19 cellular contexts compared by ENCODE assay signal in the genomic region with DNA sequence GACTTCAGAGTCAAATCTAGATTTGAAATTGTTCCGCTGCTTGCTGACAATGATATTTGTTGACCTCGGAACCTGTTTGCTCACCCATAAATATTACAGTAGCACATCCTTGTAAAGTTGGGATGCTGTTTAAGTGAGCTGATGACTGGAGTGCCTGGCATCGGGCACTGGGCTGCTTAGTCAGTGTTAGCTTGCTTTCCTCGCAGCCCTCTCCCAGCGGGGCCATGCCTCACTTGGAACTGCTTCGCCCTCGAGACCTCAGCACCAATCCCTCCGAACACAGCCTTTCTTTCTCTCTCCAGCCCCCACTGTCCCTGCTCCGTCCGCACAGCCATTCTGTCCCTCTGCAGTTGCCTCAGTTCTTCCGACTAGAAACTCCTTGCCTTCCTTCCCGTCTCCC. TPM values are rescaled to one million over a fixed set of nuclear protein-coding genes. Genes with fewer than 3 reads are reported as not detected.
DNase-seq lines count a peak whose midpoint lies in the region; ATAC-seq and TF ChIP-seq lines count a peak whose summit lies in the region.
"Had no signal": no experiment of that assay in that cellular context is flagged by ENCODE, and none has a peak within 500 bp of the region (broad histone marks: within the 10 kb centered on the region; RNA-seq: fewer than 3 reads in every experiment).

No MANE protein-coding gene starts in this region.

- no peak overlapping the region for H2BK5ac ChIP-seq in H9 (ENCODE audit: insufficient read length, low read length)

- no peak overlapping the region for H3K4ac ChIP-seq in H9 (ENCODE audit: low read depth, low read length)

- no peak overlapping the region for H2BK20ac ChIP-seq in H9 (ENCODE audit: low read depth, low read length, poor library complexity, severe bottlenecking)

- H3K18ac ChIP-seq in H9 (ENCODE audit: insufficient read length, low read depth, low read length) = no peak overlapping the region

- H3K9me3 Mint-ChIP-seq in CD4-positive, CD25-positive, alpha-beta regulatory T cell = peaks cover 0 to 1% (median 0%) of the 10 kb centered on the region in 7 donors
- H3K9me3 Mint-ChIP-seq in H9 (no peaks in the 10 kb centered on the region), activated B cell treated with CpG ODN at 0.5 μM for 24 hours (no peaks in the 10 kb centered on the region), neural progenitor cell (no peaks in the 10 kb centered on the region)

- intact Hi-C loops in activated B cell treated with CpG ODN at 0.5 μM for 24 hours (cut with micrococcal nuclease) = no loop called here
- intact Hi-C loops in mammary epithelial cell (cut with micrococcal nuclease) = no loop called here
- intact Hi-C loops in esophagus squamous epithelium (cut with DNase I) = no loop called here

- no peak overlapping the region for H3K9ac ChIP-seq in H9 (ENCODE audit: extremely low read depth, insufficient read length, low read length)
- H3K9ac ChIP-seq in mammary epithelial cell (ENCODE audit: insufficient read depth, low read length) = no peak overlapping the region
- H3K9ac ChIP-seq in neural progenitor cell = no peak overlapping the region

- no peak overlapping the region for H3K23ac ChIP-seq in H9 (ENCODE audit: insufficient read length, low read depth, low read length)

- no peaks in the 10 kb centered on the region for H3K79me1 ChIP-seq in H9 (ENCODE audit: insufficient read depth, low read depth, low read length, poor library complexity, severe bottlenecking)

- no peak overlapping the region for H2BK120ac ChIP-seq in H9 (ENCODE audit: low read depth, low read length, poor library complexity, severe bottlenecking)

- peaks cover 0 to 16% (median 5%) of the 10 kb centered on the region in 4 donors for H3K4me1 Mint-ChIP-seq in CD4-positive, CD25-positive, alpha-beta regulatory T cell
- H3K4me1 Mint-ChIP-seq in H9 (peaks cover 3 to 6% of the 10 kb centered on the region in 2 experiments; a peak in 3 of 4 replicates), activated B cell treated with CpG ODN at 0.5 μM for 24 hours (peaks cover 23% of the 10 kb centered on the region), neural progenitor cell (no peaks in the 10 kb centered on the region)

- H3K4me3 ChIP-seq in CD4-positive, CD25-positive, alpha-beta regulatory T cell (ENCODE audit: low read depth, low read length) = no peak overlapping the region
- no peak overlapping the region for H3K4me3 ChIP-seq in mammary epithelial cell (replicated peaks in 1 of 3; ENCODE audit: insufficient read depth in 1 of 3, low read depth in 2 of 3, low read length in 3 of 3)
- H3K4me3 ChIP-seq in neural progenitor cell = no peak overlapping the region
- no peak overlapping the region for H3K4me3 ChIP-seq in esophagus squamous epithelium
- H3K4me3 ChIP-seq: PC-9, SK-N-MC had no signal

- no peaks in the 10 kb centered on the region for H3F3A ChIP-seq in neural progenitor cell (ENCODE audit: low read depth)

- no peak overlapping the region for H2AFZ ChIP-seq in H9 (ENCODE audit: low read length)
- H2AFZ ChIP-seq in mammary epithelial cell (ENCODE audit: low read depth, low read length) = no peak overlapping the region
- H2AFZ ChIP-seq in neural progenitor cell (replicated peaks) = no peak overlapping the region
- H2AFZ ChIP-seq: PC-9 had no signal

- no peak overlapping the region for H2AK5ac ChIP-seq in H9 (ENCODE audit: insufficient read length, low read length)

- in situ Hi-C loops in mammary epithelial cell (cut with MboI; ENCODE audit: low sequenced_read_pairs in 2 of 2) = no loop called here

- no peaks in the 10 kb centered on the region for H3K27me3 Mint-ChIP-seq in CD4-positive, CD25-positive, alpha-beta regulatory T cell
- H3K27me3 Mint-ChIP-seq in H9 (ENCODE audit: low read depth) (peaks cover 2% of the 10 kb centered on the region; the same call in 1 of the 2 replicates), activated B cell treated with CpG ODN at 0.5 μM for 24 hours (no peaks in the 10 kb centered on the region), neural progenitor cell (ENCODE audit: insufficient read depth, low read depth) (peaks cover 5% of the 10 kb centered on the region)

- TF ChIP-seq CTCF in H9 (conservative IDR thresholded peaks at IDR 0.05) = no peak
- no peak for TF ChIP-seq CTCF in activated B cell treated with CpG ODN at 0.5 μM for 24 hours (IDR thresholded peaks at IDR 0.05)
- TF ChIP-seq CTCF in mammary epithelial cell (conservative IDR thresholded peaks at IDR 0.05 in 1 of 2, IDR thresholded peaks at IDR 0.05 in 1 of 2; ENCODE audit: extremely low read depth in 1 of 2, insufficient read depth in 1 of 2, low read depth in 1 of 2, low read length in 2 of 2) = no peak
- no peak for TF ChIP-seq CTCF in neural progenitor cell (IDR thresholded peaks at IDR 0.05)
- no peak for TF ChIP-seq CTCF in esophagus squamous epithelium (IDR thresholded peaks at IDR 0.05)

- no peak overlapping the region for H2BK15ac ChIP-seq in H9 (ENCODE audit: low read depth, low read length)

- H3K23me2 ChIP-seq in H9 (ENCODE audit: insufficient read length, low read depth, low read length, poor library complexity, severe bottlenecking) = no peaks in the 10 kb centered on the region

- dilution Hi-C loops in mammary epithelial cell (cut with HindIII; ENCODE audit: low sequenced_read_pairs) = no loop called here

- no CpG with 5 or more reads among the region's 12 CpGs for WGBS in H9 (ENCODE audit: extremely low coverage, insufficient read length, low lambda C conversion rate)
- 95% methylated on average over 11 of the region's 12 CpGs for whole genome bisulfite sequencing in mammary epithelial cell (ENCODE audit: low coverage, missing lambda C conversion rate)
- 86 to 93% methylated on average over 12 of the region's 12 CpGs for WGBS in esophagus squamous epithelium, 2 donors

- H4K5ac ChIP-seq in H9 (ENCODE audit: insufficient read length, low read depth, low read length) = no peak overlapping the region

- no peaks in the 10 kb centered on the region for H3K27me3 ChIP-seq in CD4-positive, CD25-positive, alpha-beta regulatory T cell (ENCODE audit: control insufficient read depth, insufficient read depth, low read length)
- H3K27me3 ChIP-seq in H9 (ENCODE audit: insufficient read depth, low read length) (0 out of 2 replicates have a peak, but pooled peaks cover 2% of the 10 kb centered on the region), mammary epithelial cell (ENCODE audit: insufficient read depth, low read length) (no peaks in the 10 kb centered on the region), neural progenitor cell (no peaks in the 10 kb centered on the region), esophagus squamous epithelium (no peaks in the 10 kb centered on the region)

- CTCF ChIA-PET in activated B cell treated with CpG ODN at 0.5 μM for 24 hours (lab: Charles Lee) (interaction anchor here (1.5 kb wide), 1 partner anchor 60 kb away, joined by 4 read pairs; no protein-coding TSS in a partner anchor), mammary epithelial cell (lab: Charles Lee; ENCODE audit: low non-redundant PET) (interaction anchor here (0.5 to 0.6 kb wide), 2 partner anchors 66 to 96 kb away, joined by 3 to 4 read pairs; no protein-coding TSS in a partner anchor)

- peaks cover 4% of the 10 kb centered on the region for H3K36me3 Mint-ChIP-seq in CD4-positive, CD25-positive, alpha-beta regulatory T cell
- H3K36me3 Mint-ChIP-seq in H9 (ENCODE audit: insufficient read depth in 1 of 3, low read depth in 3 of 3) (peaks cover 0 to 12% (median 7%) of the 10 kb centered on the region in 3 experiments; a peak in 3 of 7 replicates), activated B cell treated with CpG ODN at 0.5 μM for 24 hours (ENCODE audit: low read depth) (peaks cover 10% of the 10 kb centered on the region), neural progenitor cell (peaks cover 7% of the 10 kb centered on the region)

- no peaks in the 10 kb centered on the region for H3K9me3 ChIP-seq in CD4-positive, CD25-positive, alpha-beta regulatory T cell (ENCODE audit: control insufficient read depth in 2 of 2, low read length in 2 of 2)
- H3K9me3 ChIP-seq in H9 (ENCODE audit: control insufficient read depth, low read depth, low read length) = no peaks in the 10 kb centered on the region
- H3K9me3 ChIP-seq in mammary epithelial cell (replicated peaks; ENCODE audit: insufficient read depth, low read length) = no peaks in the 10 kb centered on the region
- H3K9me3 ChIP-seq in neural progenitor cell (ENCODE audit: low read depth) = no peaks in the 10 kb centered on the region
- no peaks in the 10 kb centered on the region for H3K9me3 ChIP-seq in esophagus squamous epithelium

- H3K4me3 Mint-ChIP-seq in CD4-positive, CD25-positive, alpha-beta regulatory T cell = no peak overlapping the region
- no peak overlapping the region for H3K4me3 Mint-ChIP-seq in H9
- H3K4me3 Mint-ChIP-seq in activated B cell treated with CpG ODN at 0.5 μM for 24 hours = no peak overlapping the region
- no peak overlapping the region for H3K4me3 Mint-ChIP-seq in neural progenitor cell

- H3K4me2 ChIP-seq in H9 (ENCODE audit: insufficient read depth, insufficient read length, low read length) (no peak overlapping the region), mammary epithelial cell (ENCODE audit: insufficient read depth, low read depth, low read length) (no peak overlapping the region), neural progenitor cell (no peak overlapping the region)
- H3K4me2 ChIP-seq: PC-9 had no signal

- H4K20me1 ChIP-seq in H9 (ENCODE audit: control insufficient read depth, insufficient read depth, insufficient read length) = no peaks in the 10 kb centered on the region
- no peaks in the 10 kb centered on the region for H4K20me1 ChIP-seq in mammary epithelial cell (ENCODE audit: insufficient read depth, low read length)
- no peaks in the 10 kb centered on the region for H4K20me1 ChIP-seq in neural progenitor cell (ENCODE audit: low read depth)

- peak overlapping the region in 2 of 3 donors; percentile 72 to 95 for H3K27ac Mint-ChIP-seq in CD4-positive, CD25-positive, alpha-beta regulatory T cell
- H3K27ac Mint-ChIP-seq in H9 (peak overlapping the region; percentile 2 to 47 (median 6); a peak in 6 of 7 replicates), activated B cell treated with CpG ODN at 0.5 μM for 24 hours (peak overlapping the region; percentile 88), neural progenitor cell (no peak overlapping the region)

- no peak overlapping the region for H3K56ac ChIP-seq in H9 (ENCODE audit: insufficient read length, low read depth, low read length)

- H3K36me3 ChIP-seq in CD4-positive, CD25-positive, alpha-beta regulatory T cell (ENCODE audit: control insufficient read depth, insufficient read depth, low read length) = peaks cover 3% of the 10 kb centered on the region
- H3K36me3 ChIP-seq in mammary epithelial cell (ENCODE audit: insufficient read depth, low read length) (peaks cover 7% of the 10 kb centered on the region), neural progenitor cell (no peaks in the 10 kb centered on the region), esophagus squamous epithelium (peaks cover 0 to 14% (median 0%) of the 10 kb centered on the region in 3 donors)

- no peak for DNase-seq in CD4-positive, CD25-positive, alpha-beta regulatory T cell
- DNase-seq in H9 = no peak
- DNase-seq in activated B cell treated with CpG ODN at 0.5 μM for 24 hours = no peak
- DNase-seq in mesenteric fat pad (ENCODE audit: low spot score) = peak; percentile 53
- DNase-seq in mammary epithelial cell = no peak
- no peak for DNase-seq in hypothalamus (lab: John Stamatoyannopoulos, UW)
- DNase-seq in neural progenitor cell (ENCODE audit: low spot score) = no peak
- no peak for DNase-seq in esophagus squamous epithelium (lab: John Stamatoyannopoulos, UW)
- DNase-seq: ACHN, AML-193, DMS53, KBM-7, NCI-H1436 treated with DMSO at 0.1 percent for 48 hours, NCI-H2081, NCI-H510A, NCI-H774, PC-9 had no signal

- no peak for TF ChIP-seq POLR2A in esophagus squamous epithelium (IDR thresholded peaks at IDR 0.05)

- POLR2A ChIA-PET in activated B cell treated with CpG ODN at 0.5 μM for 24 hours (lab: Charles Lee) = interaction anchor here (0.7 to 2.9 kb wide), 4 partner anchors 23 to 486 kb away, joined by 3 to 26 read pairs (median 3); partner anchors contain the start of gene RNF44

- H2BK12ac ChIP-seq in H9 (ENCODE audit: insufficient read length, low read depth, low read length) = no peak overlapping the region

- no TSS peak for BruUV-seq in mammary epithelial cell (replicated peaks; lab: Mats Ljungman, UMichigan)

- no peak overlapping the region for H4K91ac ChIP-seq in H9 (ENCODE audit: insufficient read length, low read depth, low read length)

- H3K79me2 ChIP-seq in H9 (ENCODE audit: insufficient read depth, low read length) (no peaks in the 10 kb centered on the region), mammary epithelial cell (ENCODE audit: insufficient read depth, low read length) (no peaks in the 10 kb centered on the region), neural progenitor cell (ENCODE audit: low read depth) (no peaks in the 10 kb centered on the region)

- H3K27ac ChIP-seq in CD4-positive, CD25-positive, alpha-beta regulatory T cell (ENCODE audit: insufficient read depth, low read length, poor library complexity, severe bottlenecking) = no peak overlapping the region
- no peak overlapping the region for H3K27ac ChIP-seq in H9 (ENCODE audit: insufficient read length, low read depth, low read length)
- H3K27ac ChIP-seq in mammary epithelial cell (ENCODE audit: insufficient read depth, low read depth, low read length) = no peak overlapping the region
- H3K27ac ChIP-seq in neural progenitor cell = no peak overlapping the region
- H3K27ac ChIP-seq in esophagus squamous epithelium = no peak overlapping the region
- H3K27ac ChIP-seq: PC-9, SK-N-MC had no signal

- ATAC-seq in CD4-positive, CD25-positive, alpha-beta regulatory T cell (ENCODE audit: low read depth in 2 of 2) = no peak
- no peak for ATAC-seq in activated B cell treated with CpG ODN at 0.5 μM for 24 hours (ENCODE audit: low read depth)
- ATAC-seq: Right ventricle myocardium inferior had no signal

- H3T11ph ChIP-seq in H9 (ENCODE audit: low read length) = no peak overlapping the region

- H3K4me1 ChIP-seq in CD4-positive, CD25-positive, alpha-beta regulatory T cell (ENCODE audit: control insufficient read depth, insufficient read depth, low read length, poor library complexity, severe bottlenecking) = no peaks in the 10 kb centered on the region
- H3K4me1 ChIP-seq in H9 (ENCODE audit: insufficient read depth, low read length) = no peaks in the 10 kb centered on the region
- H3K4me1 ChIP-seq in mammary epithelial cell (ENCODE audit: insufficient read depth, low read length) = no peaks in the 10 kb centered on the region
- H3K4me1 ChIP-seq in neural progenitor cell = no peaks in the 10 kb centered on the region
- no peaks in the 10 kb centered on the region for H3K4me1 ChIP-seq in esophagus squamous epithelium

- H3K14ac ChIP-seq in H9 (ENCODE audit: insufficient read depth, low read length) = no peak overlapping the region

- no peak overlapping the region for H4K8ac ChIP-seq in H9 (replicated peaks; ENCODE audit: insufficient read length, low read depth, low read length)

RNA-seq across cellular contexts. Expression of gene RNF44, which starts 23.4 kb away (rescaled TPM):
- 268 TPM for total RNA-seq in CD4-positive, CD25-positive, alpha-beta regulatory T cell
- 1 to 10 TPM; 2.3 to 4.3 (median 3.4) TPM for polyA plus RNA-seq in CD4-positive, CD25-positive, alpha-beta regulatory T cell
- 172 and 175 TPM in 2 replicates for total RNA-seq in H9 (2021)
- 78.6 and 96.5 TPM in 2 replicates for total RNA-seq in activated B cell treated with CpG ODN at 0.5 μM for 24 hours
- total RNA-seq in mesenteric fat pad = 23.5 TPM
- 10 to 100 TPM in 1 of 2 donors, 1 to 10 TPM in 1; 5.5 to 29.1 TPM for total RNA-seq in mammary epithelial cell
- polyA plus RNA-seq in mammary epithelial cell = 7.9 TPM
- 10.3 TPM for polyA minus RNA-seq in mammary epithelial cell
- total RNA-seq in neural progenitor cell (ENCODE audit: low replicate concordance) = 11.7 and 38.7 TPM in 2 replicates
- 10 to 100 TPM in 3 of 4 donors, 1 to 10 TPM in 1; 8.8 to 23.1 (median 15.5) TPM for total RNA-seq in esophagus squamous epithelium

RNA-seq across cellular contexts. Expression of gene CDHR2, which starts 35.4 kb away (rescaled TPM):
- 1.3 TPM for total RNA-seq in CD4-positive, CD25-positive, alpha-beta regulatory T cell
- not detected for polyA plus RNA-seq in CD4-positive, CD25-positive, alpha-beta regulatory T cell
- total RNA-seq in H9 (2021) = 0.90 TPM in 2 replicates
- total RNA-seq in activated B cell treated with CpG ODN at 0.5 μM for 24 hours = 0.31 and 0.42 TPM in 2 replicates
- total RNA-seq in mesenteric fat pad = 0.45 TPM
- under 1 TPM; under 0.01 to 0.21 TPM for total RNA-seq in mammary epithelial cell
- polyA plus RNA-seq in mammary epithelial cell = 0.01 TPM
- polyA minus RNA-seq in mammary epithelial cell = not detected
- not detected in 2 replicates for total RNA-seq in neural progenitor cell (ENCODE audit: low replicate concordance)
- total RNA-seq in esophagus squamous epithelium = under 1 TPM in 1 of 4 donors, not detected in 3; under 0.01 TPM
- total RNA-seq: PC-9 had no signal
